In the genomic region with DNA sequence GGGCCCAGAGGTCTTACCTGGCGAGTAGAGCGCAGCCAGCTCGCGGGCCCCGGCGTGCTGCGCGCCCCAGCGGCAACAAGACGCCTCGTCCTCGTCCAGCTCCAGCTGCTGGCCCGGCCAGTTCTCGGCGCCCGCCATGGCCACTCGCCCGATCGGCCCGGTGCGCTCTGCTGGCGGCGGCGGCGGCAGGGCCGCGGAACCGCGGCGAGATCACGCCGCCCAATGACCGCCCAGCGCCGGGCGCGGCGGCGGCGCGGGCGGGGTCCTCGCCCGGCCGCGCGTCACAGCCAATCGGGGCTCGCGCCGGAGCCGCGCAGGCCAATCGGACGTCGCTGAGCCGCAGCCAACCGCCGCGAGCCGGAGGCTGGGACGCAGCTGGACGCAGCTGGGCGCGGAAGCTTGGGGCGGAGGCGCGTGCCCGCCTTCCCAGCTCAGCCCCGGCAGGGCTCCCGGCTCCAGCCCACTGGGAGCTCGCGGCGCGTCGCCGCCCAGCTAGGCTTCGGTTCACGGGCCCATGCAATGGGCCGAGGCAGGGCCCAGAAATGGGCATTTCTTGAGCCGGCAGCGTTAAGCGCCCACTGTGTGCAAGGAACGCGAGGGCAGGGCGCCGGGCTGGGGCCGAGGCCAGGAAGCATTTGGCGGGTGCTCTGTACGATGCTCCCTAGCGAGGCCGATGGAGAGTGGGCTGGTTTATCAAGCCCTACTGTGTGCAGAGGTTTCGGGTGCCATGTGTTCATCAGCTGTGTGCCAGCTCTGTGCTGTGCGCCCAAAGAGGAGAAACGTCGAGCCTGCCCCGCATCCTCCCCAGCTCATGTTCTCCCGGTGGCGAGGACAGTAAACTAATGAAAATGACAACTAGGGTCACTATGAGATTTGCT, we compare ENCODE assay signal across 8 cellular contexts. TPM values are rescaled to one million over a fixed set of nuclear protein-coding genes. Genes with fewer than 3 reads are reported as not detected.
DNase-seq lines count a peak whose midpoint lies in the region; ATAC-seq and TF ChIP-seq lines count a peak whose summit lies in the region.

A gene (minus strand): TSS at position 224 of the 878 bp plus-strand sequence. CDS start 86 bp downstream, at position 138.

- H3K9me3 Mint-ChIP-seq in activated CD8-positive, alpha-beta T cell treated with anti-CD3 and anti-CD28 coated beads for 36 hours: no peaks in the 10 kb centered on the region

- no peaks in the 10 kb centered on the region for H3K27me3 Mint-ChIP-seq in activated CD8-positive, alpha-beta T cell treated with anti-CD3 and anti-CD28 coated beads for 36 hours

- peak; percentile 93 for ATAC-seq in GM19351 (IDR thresholded peaks at IDR 0.05; ENCODE audit: unreplicated experiment)
- ATAC-seq in HG03521 (IDR thresholded peaks at IDR 0.05; ENCODE audit: unreplicated experiment): peak; percentile 97
- ATAC-seq in activated CD8-positive, alpha-beta T cell treated with anti-CD3 and anti-CD28 coated beads for 36 hours: peak; percentile 96
- peak; percentile 90 for ATAC-seq in lung (ENCODE audit: insufficient read depth, low FRiP score)

- 3 to 5% methylated on average over 66 to 99 of the region's 99 CpGs for WGBS in lung, 2 donors

- peak within 1 kb of the TSS; percentile 84 for H3K27ac Mint-ChIP-seq in activated CD8-positive, alpha-beta T cell treated with anti-CD3 and anti-CD28 coated beads for 36 hours

- H3K27me3 ChIP-seq in lung (ENCODE audit: control insufficient read depth, insufficient read depth): no peaks in the 10 kb centered on the region

- H3K4me3 ChIP-seq in lung: peak within 1 kb of the TSS; percentile 89

- CTCF ChIA-PET in activated CD8-positive, alpha-beta T cell treated with anti-CD3 and anti-CD28 coated beads for 36 hours (lab: Charles Lee): interaction anchor here (0.6 to 8.8 kb wide), 16 partner anchors 10 to 356 kb away, joined by 3 to 67 read pairs (median 7); a partner anchor contains a TSS

- peak within 1 kb of the TSS; percentile 85 for H3K4me3 Mint-ChIP-seq in activated CD8-positive, alpha-beta T cell treated with anti-CD3 and anti-CD28 coated beads for 36 hours

- peaks cover 35% of the 10 kb centered on the region for H3K4me1 Mint-ChIP-seq in activated CD8-positive, alpha-beta T cell treated with anti-CD3 and anti-CD28 coated beads for 36 hours (ENCODE audit: low read depth)

- H3K36me3 ChIP-seq in lung (ENCODE audit: control insufficient read depth in 2 of 2, insufficient read depth in 2 of 2, low read length in 2 of 2): peaks cover 0 to 9% of the 10 kb centered on the region in 2 donors

- DNase-seq in C1 segment of cervical spinal cord (lab: John Stamatoyannopoulos, UW) (peak in 13 of 14 donors; percentile 26 to 93 (median 77)), NCI-H82 treated with DMSO at 0.1 percent for 48 hours (lab: John Stamatoyannopoulos, UW; ENCODE audit: unreplicated experiment) (peak; percentile 69), ecto neural progenitor cell (ENCODE audit: low spot score) (peak; percentile 92), lung (ENCODE audit: low spot score) (peak; percentile 90)
- DNase-seq in activated CD8-positive, alpha-beta T cell treated with anti-CD3 and anti-CD28 coated beads for 36 hours: peak; percentile 84
- peak; percentile 55 to 65 (median 57) for DNase-seq in stimulated activated CD4-positive, alpha-beta T cell treated with anti-CD3 and anti-CD28 coated beads, TNF-alpha, amount 100 ng/mL, for 4 hours (ENCODE audit: low read depth in 3 of 3)

- intact Hi-C loops in activated CD8-positive, alpha-beta T cell treated with anti-CD3 and anti-CD28 coated beads for 36 hours (cut with micrococcal nuclease): loop anchor here (5.0 kb wide), 1 partner anchor 41 kb away; a partner anchor contains a TSS

- no peak for TF ChIP-seq CTCF in activated CD8-positive, alpha-beta T cell treated with anti-CD3 and anti-CD28 coated beads for 36 hours (IDR thresholded peaks at IDR 0.05)
- TF ChIP-seq CTCF in lung (IDR thresholded peaks at IDR 0.05; ENCODE audit: control extremely low read depth, extremely low read depth): no peak

- POLR2A ChIA-PET in activated CD8-positive, alpha-beta T cell treated with anti-CD3 and anti-CD28 coated beads for 36 hours (lab: Charles Lee): interaction anchor here (0.8 to 2.3 kb wide), 12 partner anchors 9 to 173 kb away, joined by 3 to 15 read pairs (median 6); a partner anchor contains a TSS

- H3K27ac ChIP-seq in lung (ENCODE audit: low read depth in 1 of 2, low read length in 1 of 2): peak within 1 kb of the TSS; percentile 88 to 97

- peaks cover 17% of the 10 kb centered on the region for H3K36me3 Mint-ChIP-seq in activated CD8-positive, alpha-beta T cell treated with anti-CD3 and anti-CD28 coated beads for 36 hours (ENCODE audit: low read depth)

- H3K4me1 ChIP-seq in lung (ENCODE audit: control insufficient read depth in 2 of 2, insufficient read depth in 2 of 2, low read length in 2 of 2): peaks cover 5 to 27% of the 10 kb centered on the region in 2 donors

- no peaks in the 10 kb centered on the region for H3K9me3 ChIP-seq in lung (ENCODE audit: control insufficient read depth in 2 of 2, insufficient read depth in 1 of 2, low read length in 1 of 2)

RNA-seq across cellular contexts. Expression of the gene that starts here (rescaled TPM):
- 10 to 100 TPM; 16.0 to 17.3 TPM for total RNA-seq in activated CD8-positive, alpha-beta T cell treated with anti-CD3 and anti-CD28 coated beads for 36 hours
- 10 to 100 TPM; 21.9 to 34.8 TPM for total RNA-seq in lung
- 10 to 100 TPM; 34.0 to 43.4 TPM for polyA plus RNA-seq in lung

Comparison
In these comparisons a context has a peak if more than half of its experiments do, and no peak if none do; other contexts are left out.
1. Peak in every context shown above with its lines: DNase-seq, ATAC-seq, H3K4me3 ChIP-seq and H3K27ac ChIP-seq.